Comparison of ENCODE assay signal across 19 cellular contexts in genomic region chr15:34275721-34276120, GRCh38. TPM values are rescaled to one million over a fixed set of nuclear protein-coding genes. Genes with fewer than 3 reads are reported as not detected.
DNase-seq lines count a peak whose midpoint lies in the region; TF ChIP-seq lines count a peak whose summit lies in the region.
"Had no signal": no experiment of that assay in that cellular context is flagged by ENCODE, and none has a peak within 500 bp of the region (broad histone marks: within the 10 kb centered on the region; RNA-seq: fewer than 3 reads in every experiment).

No MANE protein-coding gene starts in this region.

- no peak overlapping the region for H3K27ac ChIP-seq in mesenchymal stem cell (ENCODE audit: low read length, poor library complexity, severe bottlenecking)
- H3K27ac ChIP-seq: C4-2B, SJSA1 had no signal

- H3K4me2 ChIP-seq in mesenchymal stem cell (ENCODE audit: low read length, poor library complexity, severe bottlenecking), result no peak overlapping the region

- 94% methylated on average over 1 of the region's 1 CpG for WGBS in mesenchymal stem cell

- H3K27me3 Mint-ChIP-seq in neural crest cell (ENCODE audit: low read depth), result no peaks in the 10 kb centered on the region

- H3K9me3 Mint-ChIP-seq in neural crest cell, result peaks cover under 1% of the 10 kb centered on the region

- H2BK120ac ChIP-seq in mesenchymal stem cell (ENCODE audit: low read depth, low read length), result no peak overlapping the region

- H2BK15ac ChIP-seq in mesenchymal stem cell (ENCODE audit: low read depth, poor library complexity, severe bottlenecking), result no peak overlapping the region

- H2AK5ac ChIP-seq in mesenchymal stem cell (ENCODE audit: low read length, severe bottlenecking), result no peak overlapping the region

- H3K27ac Mint-ChIP-seq in neural crest cell (ENCODE audit: unreplicated experiment), result peak overlapping the region; percentile 62

- H3K36me3 Mint-ChIP-seq in neural crest cell (ENCODE audit: low read depth), result no peaks in the 10 kb centered on the region

- H3K18ac ChIP-seq in mesenchymal stem cell (ENCODE audit: low read depth in 1 of 2, low read length in 2 of 2), result no peak overlapping the region

- H3K79me1 ChIP-seq in mesenchymal stem cell (replicated peaks; ENCODE audit: low read length, poor library complexity, severe bottlenecking), result no peaks in the 10 kb centered on the region

- H4K8ac ChIP-seq in mesenchymal stem cell (ENCODE audit: low read length), result no peak overlapping the region

- H3K36me3 ChIP-seq in mesenchymal stem cell (ENCODE audit: control insufficient read depth in 1 of 2, insufficient read depth in 2 of 2, low read depth in 1 of 2, low read length in 2 of 2), result no peaks in the 10 kb centered on the region
- H3K36me3 ChIP-seq: HAP-1, SJSA1 had no signal

- no peak overlapping the region for H3K14ac ChIP-seq in mesenchymal stem cell (ENCODE audit: low read length in 2 of 2)

- no peaks in the 10 kb centered on the region for H3K27me3 ChIP-seq in mesenchymal stem cell (ENCODE audit: control insufficient read depth in 1 of 2, insufficient read depth in 1 of 2, low read length in 2 of 2)
- H3K27me3 ChIP-seq: SJSA1 had no signal

- no peaks in the 10 kb centered on the region for H3K9me3 ChIP-seq in mesenchymal stem cell (ENCODE audit: control insufficient read depth, low read length)
- H3K9me3 ChIP-seq: HAP-1, SJSA1 had no signal

- no peak overlapping the region for H3K4ac ChIP-seq in mesenchymal stem cell (ENCODE audit: low read depth in 1 of 2, low read length in 2 of 2)

- H3K4me1 ChIP-seq in mesenchymal stem cell (ENCODE audit: control insufficient read depth, insufficient read depth, low read depth, low read length), result no peaks in the 10 kb centered on the region
- H3K4me1 ChIP-seq: HAP-1, SJSA1 had no signal

- H3K4me3 ChIP-seq in mesenchymal stem cell (ENCODE audit: insufficient read depth in 1 of 2, low read depth in 1 of 2, low read length in 2 of 2), result no peak overlapping the region
- H3K4me3 ChIP-seq: HAP-1, K562, SJSA1 had no signal

- H3K4me1 Mint-ChIP-seq in neural crest cell, result no peaks in the 10 kb centered on the region

- no peak overlapping the region for H2AFZ ChIP-seq in mesenchymal stem cell (ENCODE audit: low read depth, low read length)

- H4K91ac ChIP-seq in mesenchymal stem cell (ENCODE audit: low read length), result no peak overlapping the region

- H2BK5ac ChIP-seq in mesenchymal stem cell (ENCODE audit: low read depth, low read length, poor library complexity, severe bottlenecking), result no peak overlapping the region

- no peak overlapping the region for H3K9ac ChIP-seq in mesenchymal stem cell (ENCODE audit: low read length)

- no peak overlapping the region for H2BK12ac ChIP-seq in mesenchymal stem cell (ENCODE audit: low read length in 2 of 2)

- H3K23ac ChIP-seq in mesenchymal stem cell (ENCODE audit: low read length in 2 of 2), result no peak overlapping the region

- peak; percentile 29 for DNase-seq in EH (ENCODE audit: low read depth)
- peak; percentile 51 for DNase-seq in HS-27A (ENCODE audit: low read depth)
- DNase-seq in amniotic epithelial cell (ENCODE audit: low read depth), result peak; percentile 7
- no peak for DNase-seq in neural crest cell (ENCODE audit: low read depth, low spot score)
- no peak for DNase-seq in stimulated activated naive CD4-positive, alpha-beta T cell (lab: John Stamatoyannopoulos, UW)
- no peak for DNase-seq in NCI-H2029 (lab: John Stamatoyannopoulos, UW)
- no peak for DNase-seq in mesenchymal stem cell
- DNase-seq: AML-193, DMS79 treated with DMSO at 0.1 percent for 48 hours, GDM1, NCI-H1105 treated with DMSO at 0.1 percent for 48 hours, NCI-H1694, NCI-H510A, NCI-H748 treated with DMSO at 0.1 percent for 48 hours, OCI-M1 had no signal

- no peak for TF ChIP-seq CTCF in neural crest cell (conservative IDR thresholded peaks at IDR 0.05)

- no peak overlapping the region for H3K4me3 Mint-ChIP-seq in neural crest cell

RNA-seq across cellular contexts. Expression of gene EMC4, which starts 50.9 kb away (rescaled TPM):
- 112 and 114 TPM in 2 replicates for total RNA-seq in neural crest cell
- polyA plus RNA-seq in mesenchymal stem cell (2013, experiment 1 of 2), result 172 TPM
- 177 TPM for polyA plus RNA-seq in mesenchymal stem cell (2013, experiment 2 of 2)

Comparison
In these comparisons a context has a peak if more than half of its experiments do, and no peak if none do; other contexts are left out.
1. DNase-seq: peak in EH (single experiment), HS-27A (single experiment) and amniotic epithelial cell (single experiment); none in neural crest cell (single experiment), stimulated activated naive CD4-positive, alpha-beta T cell (0 of 6), NCI-H2029 (single experiment) and mesenchymal stem cell (single experiment).